ENCODE assay signal across 8 cellular contexts in genomic region chr1:86429830-86430229, GRCh38. TPM values are rescaled to one million over a fixed set of nuclear protein-coding genes. Genes with fewer than 3 reads are reported as not detected.
DNase-seq lines count a peak whose midpoint lies in the region; ATAC-seq and TF ChIP-seq lines count a peak whose summit lies in the region.

No MANE protein-coding gene starts in this region.

- WGBS in esophagus muscularis mucosa: 20% methylated on average over 3 of the region's 3 CpGs

- H3K4me3 ChIP-seq in PC-9 (peak overlapping the region; percentile 15; the same call in 1 of the 2 replicates), esophagus muscularis mucosa (no peak overlapping the region), parathyroid adenoma (ENCODE audit: low read depth, low read length) (no peak overlapping the region)

- H3K4me2 ChIP-seq in PC-9: peak overlapping the region; percentile 68
- H3K4me2 ChIP-seq in parathyroid adenoma (ENCODE audit: low read length): peak overlapping the region; percentile 54

- intact Hi-C loops in PC-9 (cut with micrococcal nuclease; ENCODE audit: unreplicated experiment) (no loop called here), esophagus muscularis mucosa (cut with DNase I) (no loop called here)

- H3K4me1 ChIP-seq in PC-9 (replicated peaks; ENCODE audit: insufficient read depth) (peaks cover 42% of the 10 kb centered on the region), esophagus muscularis mucosa (peaks cover 6 to 14% (median 8%) of the 10 kb centered on the region in 4 donors), parathyroid adenoma (peaks cover 10% of the 10 kb centered on the region)

- CTCF ChIA-PET in PC-9 (lab: Charles Lee): interaction anchor here (0.6 to 0.7 kb wide), 3 partner anchors 36 to 274 kb away, joined by 3 to 6 read pairs (median 3); partner anchors contain the start of gene SH3GLB1

- no peaks in the 10 kb centered on the region for H4K20me1 ChIP-seq in PC-9 (ENCODE audit: insufficient read depth)

- H3K9me3 ChIP-seq in PC-9 (ENCODE audit: insufficient read depth, low read depth) (peaks cover 22% of the 10 kb centered on the region; the same call in 1 of the 2 replicates), esophagus muscularis mucosa (no peaks in the 10 kb centered on the region), parathyroid adenoma (ENCODE audit: control insufficient read depth, low read length) (no peaks in the 10 kb centered on the region)

- peaks cover 28% of the 10 kb centered on the region for H3F3A ChIP-seq in PC-9 (ENCODE audit: insufficient read depth, low read depth)

- BruUV-seq in PC-9 (replicated peaks; lab: Mats Ljungman, UMichigan): no TSS peak

- no peak for TF ChIP-seq POLR2A in esophagus muscularis mucosa (IDR thresholded peaks at IDR 0.05; ENCODE audit: low read depth)

- POLR2A ChIA-PET in PC-9 (lab: Charles Lee; ENCODE audit: unreplicated experiment): interaction anchor here (0.7 kb wide), 1 partner anchor 34 kb away, joined by 4 read pairs; the partner anchor contains the start of gene ODF2L

- ATAC-seq in GM21717 (IDR thresholded peaks at IDR 0.05; ENCODE audit: unreplicated experiment) (no peak), GM18909 (IDR thresholded peaks at IDR 0.05; ENCODE audit: poor library complexity, unreplicated experiment) (no peak), HG03108 (IDR thresholded peaks at IDR 0.05; ENCODE audit: unreplicated experiment) (no peak)

- H3K9ac ChIP-seq in parathyroid adenoma: no peak overlapping the region

- H2AFZ ChIP-seq in PC-9 (peak overlapping the region; percentile 44), parathyroid adenoma (peak overlapping the region; percentile 56)

- H3K27ac ChIP-seq in PC-9 (peak overlapping the region; percentile 87), esophagus muscularis mucosa (replicated peaks in 1 of 4) (peak overlapping the region; percentile 29 to 69 (median 54)), parathyroid adenoma (peak overlapping the region; percentile 80)

- no peaks in the 10 kb centered on the region for H3K27me3 ChIP-seq in PC-9 (ENCODE audit: insufficient read depth, low read depth)
- H3K27me3 ChIP-seq in esophagus muscularis mucosa: no peaks in the 10 kb centered on the region
- no peaks in the 10 kb centered on the region for H3K27me3 ChIP-seq in parathyroid adenoma (ENCODE audit: control insufficient read depth, insufficient read depth, low read length)

- H3K79me2 ChIP-seq in PC-9 (ENCODE audit: low read depth) (no peaks in the 10 kb centered on the region), parathyroid adenoma (no peaks in the 10 kb centered on the region)

- DNase-seq in Daoy (ENCODE audit: low read depth): peak; percentile 91
- DNase-seq in PC-9: peak; percentile 50 to 96
- no peak for DNase-seq in esophagus muscularis mucosa (ENCODE audit: extremely low spot score)
- no peak for DNase-seq in stimulated activated CD4-positive, alpha-beta T cell treated with anti-CD3 and anti-CD28 coated beads, Interleukin-1b, Interleukin-23, amount 100 ng/mL, for 48 hours

- no peaks in the 10 kb centered on the region for H3K9me2 ChIP-seq in PC-9 (ENCODE audit: insufficient read depth)

- H3K36me3 ChIP-seq in PC-9 (ENCODE audit: low read depth) (no peaks in the 10 kb centered on the region), esophagus muscularis mucosa (no peaks in the 10 kb centered on the region), parathyroid adenoma (ENCODE audit: control insufficient read depth, insufficient read depth, low read length) (no peaks in the 10 kb centered on the region)

- no peak for TF ChIP-seq CTCF in PC-9 (conservative IDR thresholded peaks at IDR 0.05)
- no peak for TF ChIP-seq CTCF in esophagus muscularis mucosa (IDR thresholded peaks at IDR 0.05)
- TF ChIP-seq CTCF in parathyroid adenoma (IDR thresholded peaks at IDR 0.05): no peak

- TF ChIP-seq EP300 in esophagus muscularis mucosa (IDR thresholded peaks at IDR 0.05): no peak

RNA-seq across cellular contexts. Expression of gene CLCA2, which starts 5.9 kb away (rescaled TPM):
- total RNA-seq in Daoy (2014; rRNA removed; shearing (Covaris generic)): not detected in 2 replicates
- total RNA-seq in PC-9 (2021) (0.20 and 0.25 TPM in 2 replicates), esophagus muscularis mucosa (not detected)

RNA-seq across cellular contexts. Expression of gene ODF2L, which starts 33.7 kb away (rescaled TPM):
- 34.6 and 109 TPM in 2 replicates for total RNA-seq in Daoy (2014; rRNA removed; shearing (Covaris generic))
- 33.6 and 41.7 TPM in 2 replicates for total RNA-seq in PC-9 (2021)
- total RNA-seq in esophagus muscularis mucosa: 10 to 100 TPM; 11.6 to 18.7 (median 13.3) TPM

RNA-seq across cellular contexts. Expression of gene CLCA1, which starts 38.9 kb away (rescaled TPM):
- not detected in 2 replicates for total RNA-seq in Daoy (2014; rRNA removed; shearing (Covaris generic))
- total RNA-seq in PC-9 (2021) (not detected in 2 replicates), esophagus muscularis mucosa (under 1 TPM in 1 of 4 donors, not detected in 3; 0.11 TPM)

Comparison
In these comparisons a context has a peak if more than half of its experiments do, and no peak if none do; other contexts are left out.
1. DNase-seq: peak in Daoy (single experiment) and PC-9 (2 of 2); none in esophagus muscularis mucosa (single experiment) and stimulated activated CD4-positive, alpha-beta T cell treated with anti-CD3 and anti-CD28 coated beads, Interleukin-1b, Interleukin-23, amount 100 ng/mL, for 48 hours (single experiment).
2. Peak in every context shown above with its lines, with median percentiles within 50 percentile points of each other: H3K27ac ChIP-seq.